ENCODE assay signal across 1 cellular context in the genomic region with DNA sequence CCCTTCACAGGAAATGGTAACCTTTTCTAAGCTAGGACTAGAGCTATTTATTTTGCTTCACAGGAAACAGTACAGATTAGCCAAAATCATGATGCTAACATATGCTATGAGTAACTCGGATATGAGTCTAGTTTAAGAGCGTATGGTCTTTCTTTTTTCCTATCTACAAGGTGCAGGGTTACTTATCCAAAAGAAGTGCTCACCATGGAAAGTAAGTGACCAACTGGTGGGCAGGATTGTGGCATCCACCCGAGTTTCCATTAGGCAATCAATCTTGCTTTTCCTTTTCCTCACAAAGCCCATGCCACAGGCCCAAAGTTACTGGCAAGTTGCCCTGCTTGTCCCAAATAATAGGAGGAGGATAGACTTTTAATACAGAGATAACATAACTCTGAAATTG.
TF ChIP-seq lines count a peak whose summit lies in the region.

No MANE protein-coding gene starts in this region.

TF ChIP-seq in GM23338, 12 proteins besides CTCF, POLR2A, EP300 and RAD21:
- no peak for TF ChIP-seq ZNF462 (CRISPR knock-in tag; IDR thresholded peaks at IDR 0.05)
- no peak for TF ChIP-seq EZH2phosphoT487 (IDR thresholded peaks at IDR 0.05; ENCODE audit: unreplicated experiment)
- TF ChIP-seq EZH2 (IDR thresholded peaks at IDR 0.05; ENCODE audit: low read depth, unreplicated experiment), result no peak
- no peak for TF ChIP-seq NANOG (IDR thresholded peaks at IDR 0.05; ENCODE audit: borderline replicate concordance)
- no peak for TF ChIP-seq STAT1 (IDR thresholded peaks at IDR 0.05; ENCODE audit: unreplicated experiment)
- no peak for TF ChIP-seq POLR2AphosphoS5 (IDR thresholded peaks at IDR 0.05; ENCODE audit: low read depth)
- TF ChIP-seq ZNF331 (CRISPR knock-in tag; IDR thresholded peaks at IDR 0.05; ENCODE audit: low read depth), result no peak
- TF ChIP-seq ZNF114 (CRISPR knock-in tag; IDR thresholded peaks at IDR 0.05), result no peak
- TF ChIP-seq, protein P1, sequence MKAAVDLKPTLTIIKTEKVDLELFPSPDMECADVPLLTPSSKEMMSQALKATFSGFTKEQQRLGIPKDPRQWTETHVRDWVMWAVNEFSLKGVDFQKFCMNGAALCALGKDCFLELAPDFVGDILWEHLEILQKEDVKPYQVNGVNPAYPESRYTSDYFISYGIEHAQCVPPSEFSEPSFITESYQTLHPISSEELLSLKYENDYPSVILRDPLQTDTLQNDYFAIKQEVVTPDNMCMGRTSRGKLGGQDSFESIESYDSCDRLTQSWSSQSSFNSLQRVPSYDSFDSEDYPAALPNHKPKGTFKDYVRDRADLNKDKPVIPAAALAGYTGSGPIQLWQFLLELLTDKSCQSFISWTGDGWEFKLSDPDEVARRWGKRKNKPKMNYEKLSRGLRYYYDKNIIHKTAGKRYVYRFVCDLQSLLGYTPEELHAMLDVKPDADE (IDR thresholded peaks at IDR 0.05), result no peak
- TF ChIP-seq, protein P2, sequence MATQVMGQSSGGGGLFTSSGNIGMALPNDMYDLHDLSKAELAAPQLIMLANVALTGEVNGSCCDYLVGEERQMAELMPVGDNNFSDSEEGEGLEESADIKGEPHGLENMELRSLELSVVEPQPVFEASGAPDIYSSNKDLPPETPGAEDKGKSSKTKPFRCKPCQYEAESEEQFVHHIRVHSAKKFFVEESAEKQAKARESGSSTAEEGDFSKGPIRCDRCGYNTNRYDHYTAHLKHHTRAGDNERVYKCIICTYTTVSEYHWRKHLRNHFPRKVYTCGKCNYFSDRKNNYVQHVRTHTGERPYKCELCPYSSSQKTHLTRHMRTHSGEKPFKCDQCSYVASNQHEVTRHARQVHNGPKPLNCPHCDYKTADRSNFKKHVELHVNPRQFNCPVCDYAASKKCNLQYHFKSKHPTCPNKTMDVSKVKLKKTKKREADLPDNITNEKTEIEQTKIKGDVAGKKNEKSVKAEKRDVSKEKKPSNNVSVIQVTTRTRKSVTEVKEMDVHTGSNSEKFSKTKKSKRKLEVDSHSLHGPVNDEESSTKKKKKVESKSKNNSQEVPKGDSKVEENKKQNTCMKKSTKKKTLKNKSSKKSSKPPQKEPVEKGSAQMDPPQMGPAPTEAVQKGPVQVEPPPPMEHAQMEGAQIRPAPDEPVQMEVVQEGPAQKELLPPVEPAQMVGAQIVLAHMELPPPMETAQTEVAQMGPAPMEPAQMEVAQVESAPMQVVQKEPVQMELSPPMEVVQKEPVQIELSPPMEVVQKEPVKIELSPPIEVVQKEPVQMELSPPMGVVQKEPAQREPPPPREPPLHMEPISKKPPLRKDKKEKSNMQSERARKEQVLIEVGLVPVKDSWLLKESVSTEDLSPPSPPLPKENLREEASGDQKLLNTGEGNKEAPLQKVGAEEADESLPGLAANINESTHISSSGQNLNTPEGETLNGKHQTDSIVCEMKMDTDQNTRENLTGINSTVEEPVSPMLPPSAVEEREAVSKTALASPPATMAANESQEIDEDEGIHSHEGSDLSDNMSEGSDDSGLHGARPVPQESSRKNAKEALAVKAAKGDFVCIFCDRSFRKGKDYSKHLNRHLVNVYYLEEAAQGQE (IDR thresholded peaks at IDR 0.05; ENCODE audit: unreplicated experiment), result no peak
- TF ChIP-seq JUNB (IDR thresholded peaks at IDR 0.05; ENCODE audit: unreplicated experiment), result no peak
- TF ChIP-seq CREB1 (CRISPR knock-in tag; IDR thresholded peaks at IDR 0.05; ENCODE audit: low read depth), result no peak
